ENCODE assay signal across 9 cellular contexts in genomic region chr1:54229281-54229891, GRCh38. TPM values are rescaled to one million over a fixed set of nuclear protein-coding genes. Genes with fewer than 3 reads are reported as not detected.
DNase-seq lines count a peak whose midpoint lies in the region; ATAC-seq, FAIRE-seq and TF ChIP-seq lines count a peak whose summit lies in the region.
"Had no signal": no experiment of that assay in that cellular context is flagged by ENCODE, and none has a peak within 500 bp of the region (broad histone marks: within the 10 kb centered on the region; RNA-seq: fewer than 3 reads in every experiment).

No MANE protein-coding gene starts in this region.

- intact Hi-C loops in endothelial cell of umbilical vein (cut with micrococcal nuclease) (no loop called here), sciatic nerve (cut with DNase I) (no loop called here)

- H4K20me1 ChIP-seq in GM23338 (replicated peaks; ENCODE audit: insufficient read depth) (no peaks in the 10 kb centered on the region; the same call in 1 of the 2 replicates), SK-N-SH (ENCODE audit: insufficient read depth) (no peaks in the 10 kb centered on the region), endothelial cell of umbilical vein (replicated peaks; ENCODE audit: control insufficient read depth, extremely low read depth, insufficient read depth, low read length) (no peaks in the 10 kb centered on the region), hepatocyte (ENCODE audit: insufficient read depth, poor library complexity, severe bottlenecking) (peaks cover 2% of the 10 kb centered on the region)

- dilution Hi-C loops in endothelial cell of umbilical vein (cut with MboI; ENCODE audit: extremely low pct_ligation_motif_present, low sequenced_read_pairs) = no loop called here

- H3K4me3 ChIP-seq in GM23338 = no peak overlapping the region
- H3K4me3 ChIP-seq in SK-N-SH (ENCODE audit: low read depth in 2 of 2, low read length in 1 of 2) = no peak overlapping the region
- no peak overlapping the region for H3K4me3 ChIP-seq in endothelial cell of umbilical vein (replicated peaks in 1 of 3; ENCODE audit: insufficient read depth in 1 of 3, low read depth in 1 of 3, low read length in 3 of 3)
- H3K4me3 ChIP-seq in hepatocyte = no peak overlapping the region

- TF ChIP-seq CTCF in GM23338 (conservative IDR thresholded peaks at IDR 0.05; ENCODE audit: low read depth in 2 of 2) = no peak
- no peak for TF ChIP-seq CTCF in SK-N-SH (IDR thresholded peaks at IDR 0.05)
- TF ChIP-seq CTCF in endothelial cell of umbilical vein (IDR thresholded peaks at IDR 0.05; ENCODE audit: extremely low read depth in 1 of 2, insufficient read depth in 1 of 2, low read depth in 1 of 2, low read length in 2 of 2) = no peak
- TF ChIP-seq CTCF in hepatocyte (IDR thresholded peaks at IDR 0.05; ENCODE audit: poor library complexity) = no peak

- no peak for TF ChIP-seq RAD21 in SK-N-SH (IDR thresholded peaks at IDR 0.05; ENCODE audit: low read length)

- H3K9ac ChIP-seq in SK-N-SH (no peak overlapping the region), endothelial cell of umbilical vein (replicated peaks; ENCODE audit: extremely low read depth, insufficient read depth, low read length) (no peak overlapping the region)

- H3K79me2 ChIP-seq in GM23338 (replicated peaks; ENCODE audit: insufficient read depth) (no peaks in the 10 kb centered on the region), SK-N-SH (ENCODE audit: insufficient read depth) (no peaks in the 10 kb centered on the region), endothelial cell of umbilical vein (ENCODE audit: control insufficient read depth, insufficient read depth, low read length) (no peaks in the 10 kb centered on the region), hepatocyte (no peaks in the 10 kb centered on the region)

- no peak for FAIRE-seq in endothelial cell of umbilical vein (lab: Jason Lieb, UNC)

- H3F3A ChIP-seq in GM23338 (replicated peaks; ENCODE audit: low read depth) = no peaks in the 10 kb centered on the region
- H3F3A ChIP-seq in SK-N-SH (replicated peaks; ENCODE audit: insufficient read depth) = peaks cover 7% of the 10 kb centered on the region

- H3K4me3 Mint-ChIP-seq in GM23338 = no peak overlapping the region

- H3K9me3 Mint-ChIP-seq in GM23338 = peaks cover 9% of the 10 kb centered on the region

- H3K9me2 ChIP-seq in GM23338 (ENCODE audit: insufficient read depth) (no peaks in the 10 kb centered on the region), SK-N-SH (no peaks in the 10 kb centered on the region), hepatocyte (replicated peaks; ENCODE audit: insufficient read depth) (no peaks in the 10 kb centered on the region)

- H3K27me3 ChIP-seq in GM23338 (ENCODE audit: insufficient read depth) (no peaks in the 10 kb centered on the region), SK-N-SH (ENCODE audit: insufficient read depth) (no peaks in the 10 kb centered on the region), endothelial cell of umbilical vein (ENCODE audit: control insufficient read depth in 2 of 2, insufficient read depth in 2 of 2, low read length in 2 of 2) (no peaks in the 10 kb centered on the region), hepatocyte (no peaks in the 10 kb centered on the region)

- H3K36me3 Mint-ChIP-seq in GM23338 (ENCODE audit: low read depth) = peaks cover 38% of the 10 kb centered on the region

- WGBS in SK-N-SH (ENCODE audit: low lambda C conversion rate) = 23% methylated on average over 7 of the region's 11 CpGs
- WGBS in hepatocyte (ENCODE audit: low lambda C conversion rate, missing lambda C conversion rate) = 73% methylated on average over 11 of the region's 11 CpGs

- H3K27me3 Mint-ChIP-seq in GM23338 (ENCODE audit: insufficient read depth, low read depth, poor library complexity) = peaks cover 16% of the 10 kb centered on the region

- H3K9me1 ChIP-seq in endothelial cell of umbilical vein (replicated peaks; ENCODE audit: control insufficient read depth, extremely low read depth, insufficient read depth, low read length) = no peaks in the 10 kb centered on the region

- no peaks in the 10 kb centered on the region for H3K9me3 ChIP-seq in SK-N-SH
- no peaks in the 10 kb centered on the region for H3K9me3 ChIP-seq in endothelial cell of umbilical vein (replicated peaks; ENCODE audit: control insufficient read depth, insufficient read depth, low read length)
- no peaks in the 10 kb centered on the region for H3K9me3 ChIP-seq in hepatocyte (ENCODE audit: low read depth)

- peak overlapping the region; percentile 88 for H3K27ac Mint-ChIP-seq in GM23338

- POLR2A ChIA-PET in SK-N-SH (lab: Yijun Ruan, JAX) (interaction anchor here (0.9 kb wide), 1 partner anchor 69 kb away, joined by 4 read pairs; no protein-coding TSS in a partner anchor), endothelial cell of umbilical vein (lab: Charles Lee) (no interaction called here)

- H3K4me1 Mint-ChIP-seq in GM23338 = peaks cover 32% of the 10 kb centered on the region

- no peak for TF ChIP-seq POLR2A in endothelial cell of umbilical vein (IDR thresholded peaks at IDR 0.05; ENCODE audit: low read depth, low read length)

- H3K36me3 ChIP-seq in GM23338 (ENCODE audit: insufficient read depth) (no peaks in the 10 kb centered on the region; the same call in 1 of the 2 replicates), SK-N-SH (replicated peaks in 1 of 2; ENCODE audit: control insufficient read depth in 1 of 2, insufficient read depth in 2 of 2, low read length in 1 of 2) (peaks cover 0 to 5% of the 10 kb centered on the region in 2 experiments), endothelial cell of umbilical vein (ENCODE audit: control insufficient read depth in 2 of 2, extremely low read depth in 1 of 2, insufficient read depth in 2 of 2, low read length in 2 of 2) (peaks cover 3 to 8% of the 10 kb centered on the region in 2 experiments), hepatocyte (replicated peaks; ENCODE audit: insufficient read depth, low read depth) (no peaks in the 10 kb centered on the region)

- H3K4me1 ChIP-seq in GM23338 (ENCODE audit: insufficient read depth) = no peaks in the 10 kb centered on the region; the same call in 1 of the 2 replicates
- H3K4me1 ChIP-seq in SK-N-SH (ENCODE audit: control insufficient read depth in 1 of 2, insufficient read depth in 2 of 2, low read depth in 1 of 2, low read length in 1 of 2) = peaks cover 18 to 65% of the 10 kb centered on the region in 2 experiments
- H3K4me1 ChIP-seq in endothelial cell of umbilical vein (ENCODE audit: control insufficient read depth, extremely low read depth, insufficient read depth, low read length) = no peaks in the 10 kb centered on the region
- no peaks in the 10 kb centered on the region for H3K4me1 ChIP-seq in hepatocyte (ENCODE audit: insufficient read depth)

- no peak overlapping the region for H3K27ac ChIP-seq in GM23338 (ENCODE audit: low read depth)
- H3K27ac ChIP-seq in SK-N-SH (ENCODE audit: low read depth in 2 of 2, low read length in 1 of 2) = peak overlapping the region; percentile 50 to 95
- no peak overlapping the region for H3K27ac ChIP-seq in endothelial cell of umbilical vein (ENCODE audit: insufficient read depth, low read depth, low read length)
- no peak overlapping the region for H3K27ac ChIP-seq in hepatocyte
- H3K27ac ChIP-seq: epithelial cell of prostate had no signal

- DNase-seq in GM23338 (ENCODE audit: low spot score) (no peak), SK-N-SH (peak; percentile 62), endothelial cell of umbilical vein (ENCODE audit: low read depth, low spot score) (peak; percentile 31), sciatic nerve (ENCODE audit: low spot score) (no peak), hepatocyte (ENCODE audit: low spot score) (no peak), SIG-M5 (lab: John Stamatoyannopoulos, UW) (no peak)
- no peak for DNase-seq in central memory CD4-positive, alpha-beta T cell

- peak in 1 of 2 experiments; percentile 55; a peak in 2 of 4 replicates for TF ChIP-seq EP300 in SK-N-SH (IDR thresholded peaks at IDR 0.05; ENCODE audit: borderline replicate concordance in 1 of 2, low read depth in 1 of 2, low read length in 1 of 2)

- CTCF ChIA-PET in SK-N-SH (lab: Yijun Ruan, JAX) = interaction anchor here (0.9 to 4.8 kb wide), 3 partner anchors 44 to 260 kb away, joined by 4 to 20 read pairs (median 12); no protein-coding TSS in a partner anchor
- CTCF ChIA-PET in endothelial cell of umbilical vein (lab: Charles Lee) = interaction anchor here (1.3 to 2.1 kb wide), 3 partner anchors 9 to 260 kb away, joined by 3 to 8 read pairs (median 5); no protein-coding TSS in a partner anchor

- H3K4me2 ChIP-seq in GM23338 (no peak overlapping the region), SK-N-SH (peak overlapping the region; percentile 58; the same call in 1 of the 2 replicates), endothelial cell of umbilical vein (ENCODE audit: insufficient read depth, low read length) (no peak overlapping the region), hepatocyte (no peak overlapping the region)

- BruUV-seq in endothelial cell of umbilical vein (replicated peaks; lab: Mats Ljungman, UMichigan) = no TSS peak

- H2AFZ ChIP-seq in GM23338 (no peak overlapping the region), SK-N-SH (ENCODE audit: low read depth) (no peak overlapping the region), endothelial cell of umbilical vein (ENCODE audit: low read depth, low read length) (no peak overlapping the region), hepatocyte (no peak overlapping the region)

- ATAC-seq in GM23338 (peak; percentile 12; the same call in 2 of the 3 replicates), sciatic nerve (peak; percentile 49), GM21825 (IDR thresholded peaks at IDR 0.05; ENCODE audit: unreplicated experiment) (no peak)

RNA-seq across cellular contexts. Expression of gene MRPL37, which starts 29.4 kb away (rescaled TPM):
- 121 and 155 TPM in 2 replicates for total RNA-seq in GM23338 (2014; rRNA removed; shearing (Covaris generic))
- 130 and 131 TPM in 2 replicates for polyA plus RNA-seq in GM23338 (2016; fragmentation: Nextera tagmentation; extraction: Ambion mirVana)
- 10.1 and 11.3 TPM in 2 replicates for polyA plus RNA-seq in SK-N-SH (2012; rRNA removed)
- polyA plus RNA-seq in SK-N-SH (2012; cell fraction: cytosol; rRNA removed) = 13.6 and 14.2 TPM in 2 replicates
- 8.8 and 11.7 TPM in 2 replicates for polyA plus RNA-seq in SK-N-SH (2012; cell fraction: nucleus; rRNA removed)
- total RNA-seq in endothelial cell of umbilical vein = 109 TPM in 2 replicates
- polyA plus RNA-seq in endothelial cell of umbilical vein = 35.4 and 45.0 TPM in 2 replicates
- 33.5 and 43.8 TPM in 2 replicates for polyA plus RNA-seq in endothelial cell of umbilical vein (2011; cell fraction: cytosol; rRNA removed)
- 16.9 and 21.4 TPM in 2 replicates for polyA plus RNA-seq in endothelial cell of umbilical vein (2011; cell fraction: nucleus; rRNA removed)
- polyA plus RNA-seq in endothelial cell of umbilical vein (2012) = 105 and 129 TPM in 2 replicates
- 23.6 and 28.8 TPM in 2 replicates for polyA minus RNA-seq in endothelial cell of umbilical vein
- 28.7 TPM for polyA minus RNA-seq in endothelial cell of umbilical vein (2011; cell fraction: cytosol; rRNA and poly(A)+ RNA removed)
- polyA minus RNA-seq in endothelial cell of umbilical vein (2011; cell fraction: nucleus; rRNA and poly(A)+ RNA removed) = 9.7 and 10.9 TPM in 2 replicates
- 31.1 TPM for total RNA-seq in sciatic nerve
- 60.9 and 77.4 TPM in 2 replicates for total RNA-seq in hepatocyte
- 81.8 and 91.6 TPM in 2 replicates for polyA plus RNA-seq in hepatocyte

RNA-seq across cellular contexts. Expression of gene CYB5RL, which starts 29.6 kb away (rescaled TPM):
- 8.4 and 11.5 TPM in 2 replicates for total RNA-seq in GM23338 (2014; rRNA removed; shearing (Covaris generic))
- 5.9 and 6.4 TPM in 2 replicates for polyA plus RNA-seq in GM23338 (2016; fragmentation: Nextera tagmentation; extraction: Ambion mirVana)
- polyA plus RNA-seq in SK-N-SH (2012; rRNA removed) = 3.3 and 4.7 TPM in 2 replicates
- polyA plus RNA-seq in SK-N-SH (2012; cell fraction: cytosol; rRNA removed) = 2.2 and 3.0 TPM in 2 replicates
- 5.9 and 7.0 TPM in 2 replicates for polyA plus RNA-seq in SK-N-SH (2012; cell fraction: nucleus; rRNA removed)
- 8.6 and 9.6 TPM in 2 replicates for total RNA-seq in endothelial cell of umbilical vein
- polyA plus RNA-seq in endothelial cell of umbilical vein = 5.8 and 5.9 TPM in 2 replicates
- 5.2 TPM in 2 replicates for polyA plus RNA-seq in endothelial cell of umbilical vein (2011; cell fraction: cytosol; rRNA removed)
- 9.7 and 11.0 TPM in 2 replicates for polyA plus RNA-seq in endothelial cell of umbilical vein (2011; cell fraction: nucleus; rRNA removed)
- 3.0 and 3.8 TPM in 2 replicates for polyA plus RNA-seq in endothelial cell of umbilical vein (2012)
- polyA minus RNA-seq in endothelial cell of umbilical vein = 5.7 and 11.0 TPM in 2 replicates
- 3.0 TPM for polyA minus RNA-seq in endothelial cell of umbilical vein (2011; cell fraction: cytosol; rRNA and poly(A)+ RNA removed)
- polyA minus RNA-seq in endothelial cell of umbilical vein (2011; cell fraction: nucleus; rRNA and poly(A)+ RNA removed) = 3.6 and 6.2 TPM in 2 replicates
- 8.1 TPM for total RNA-seq in sciatic nerve
- 3.4 and 7.5 TPM in 2 replicates for total RNA-seq in hepatocyte
- polyA plus RNA-seq in hepatocyte = 3.1 and 4.5 TPM in 2 replicates

Comparison
In these comparisons a context has a peak if more than half of its experiments do, and no peak if none do; other contexts are left out.
1. DNase-seq: peak in SK-N-SH (single experiment) and endothelial cell of umbilical vein (single experiment); none in GM23338 (single experiment), sciatic nerve (single experiment), hepatocyte (single experiment), SIG-M5 (single experiment) and central memory CD4-positive, alpha-beta T cell (single experiment).
2. H3K27ac ChIP-seq: peak in SK-N-SH (2 of 2); none in GM23338 (single experiment), endothelial cell of umbilical vein (single experiment) and hepatocyte (single experiment).